ENCODE assay signal across 1 cellular context in the genomic region with DNA sequence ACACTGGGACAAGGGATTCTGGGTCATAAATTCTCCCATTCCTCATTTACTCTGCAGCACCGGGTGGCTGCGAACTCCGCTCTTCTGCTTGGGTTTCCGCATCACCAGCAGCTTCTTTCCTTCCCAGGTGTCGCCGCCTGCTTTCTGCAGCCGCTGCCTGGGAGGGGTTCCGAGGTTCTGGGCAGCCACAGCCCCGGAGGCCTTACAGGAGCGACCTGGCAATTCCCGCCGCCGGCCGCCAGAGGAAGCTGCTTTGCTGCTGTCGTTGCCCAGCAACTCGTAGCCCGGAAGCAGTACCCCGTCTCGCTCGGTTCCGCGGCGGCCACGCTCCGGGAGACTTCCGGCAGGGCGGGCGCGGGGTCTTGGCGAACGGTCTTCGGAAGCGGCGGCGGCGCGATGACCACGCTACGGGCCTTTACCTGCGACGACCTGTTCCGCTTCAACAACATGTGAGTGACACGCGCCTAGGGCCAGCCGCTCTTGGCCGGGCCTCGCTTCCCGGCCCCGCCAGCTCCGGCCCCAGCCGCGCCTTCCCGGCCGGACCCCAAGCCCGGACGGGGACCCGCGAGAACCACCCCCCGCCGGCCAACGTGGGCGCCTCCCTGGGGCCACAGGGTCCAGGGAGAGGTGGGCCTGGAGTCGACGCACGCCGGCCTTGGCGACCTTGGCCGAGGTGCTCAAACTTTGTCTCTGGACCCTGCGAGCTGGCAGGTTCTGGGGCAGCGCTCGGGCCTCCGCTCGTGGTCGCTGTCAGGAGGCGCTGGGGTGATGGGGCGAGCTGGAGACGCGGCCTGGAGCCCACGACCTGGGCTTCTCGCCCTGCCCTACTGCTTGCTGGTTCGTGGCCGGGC.
TF ChIP-seq lines count a peak whose summit lies in the region.

A gene with protein sequence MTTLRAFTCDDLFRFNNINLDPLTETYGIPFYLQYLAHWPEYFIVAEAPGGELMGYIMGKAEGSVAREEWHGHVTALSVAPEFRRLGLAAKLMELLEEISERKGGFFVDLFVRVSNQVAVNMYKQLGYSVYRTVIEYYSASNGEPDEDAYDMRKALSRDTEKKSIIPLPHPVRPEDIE (plus strand): TSS at position 362 of the 851 bp plus-strand sequence. CDS start 35 bp downstream, at position 397.

TF ChIP-seq in IMR-90, 13 proteins besides CTCF, POLR2A, EP300 and RAD21:
- TF ChIP-seq MAZ (IDR thresholded peaks at IDR 0.05; ENCODE audit: borderline replicate concordance, low read depth, low read length): peak; percentile 34; the same call in 1 of the 2 replicates
- no peak for TF ChIP-seq FOS (IDR thresholded peaks at IDR 0.05; ENCODE audit: low read depth, low read length)
- TF ChIP-seq RCOR1 (IDR thresholded peaks at IDR 0.05; ENCODE audit: insufficient replicate concordance, low read length): no peak
- TF ChIP-seq, protein P1, sequence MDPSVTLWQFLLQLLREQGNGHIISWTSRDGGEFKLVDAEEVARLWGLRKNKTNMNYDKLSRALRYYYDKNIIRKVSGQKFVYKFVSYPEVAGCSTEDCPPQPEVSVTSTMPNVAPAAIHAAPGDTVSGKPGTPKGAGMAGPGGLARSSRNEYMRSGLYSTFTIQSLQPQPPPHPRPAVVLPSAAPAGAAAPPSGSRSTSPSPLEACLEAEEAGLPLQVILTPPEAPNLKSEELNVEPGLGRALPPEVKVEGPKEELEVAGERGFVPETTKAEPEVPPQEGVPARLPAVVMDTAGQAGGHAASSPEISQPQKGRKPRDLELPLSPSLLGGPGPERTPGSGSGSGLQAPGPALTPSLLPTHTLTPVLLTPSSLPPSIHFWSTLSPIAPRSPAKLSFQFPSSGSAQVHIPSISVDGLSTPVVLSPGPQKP (IDR thresholded peaks at IDR 0.05; ENCODE audit: borderline replicate concordance, low read depth, low read length): no peak
- TF ChIP-seq BHLHE40 (IDR thresholded peaks at IDR 0.05; ENCODE audit: low read depth, low read length): no peak
- TF ChIP-seq CHD1 (IDR thresholded peaks at IDR 0.05; ENCODE audit: low read depth, low read length): no peak
- TF ChIP-seq SMC3 (IDR thresholded peaks at IDR 0.05; ENCODE audit: low read depth, low read length): peak; percentile 47
- TF ChIP-seq, protein P2, sequence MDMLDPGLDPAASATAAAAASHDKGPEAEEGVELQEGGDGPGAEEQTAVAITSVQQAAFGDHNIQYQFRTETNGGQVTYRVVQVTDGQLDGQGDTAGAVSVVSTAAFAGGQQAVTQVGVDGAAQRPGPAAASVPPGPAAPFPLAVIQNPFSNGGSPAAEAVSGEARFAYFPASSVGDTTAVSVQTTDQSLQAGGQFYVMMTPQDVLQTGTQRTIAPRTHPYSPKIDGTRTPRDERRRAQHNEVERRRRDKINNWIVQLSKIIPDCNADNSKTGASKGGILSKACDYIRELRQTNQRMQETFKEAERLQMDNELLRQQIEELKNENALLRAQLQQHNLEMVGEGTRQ (IDR thresholded peaks at IDR 0.05; ENCODE audit: low read depth, low read length): 0 out of 2 replicates have a peak, but pooled peaks have one; percentile 7
- TF ChIP-seq CEBPB (IDR thresholded peaks at IDR 0.05; ENCODE audit: low read depth, low read length): no peak
- no peak for TF ChIP-seq NFE2L2 (IDR thresholded peaks at IDR 0.05; ENCODE audit: low read depth, low read length)
- TF ChIP-seq MXI1 (IDR thresholded peaks at IDR 0.05; ENCODE audit: borderline replicate concordance, low read depth, low read length): peak; percentile 92; the same call in 1 of the 2 replicates
